ENCODE assay signal across 9 cellular contexts in the genomic region with DNA sequence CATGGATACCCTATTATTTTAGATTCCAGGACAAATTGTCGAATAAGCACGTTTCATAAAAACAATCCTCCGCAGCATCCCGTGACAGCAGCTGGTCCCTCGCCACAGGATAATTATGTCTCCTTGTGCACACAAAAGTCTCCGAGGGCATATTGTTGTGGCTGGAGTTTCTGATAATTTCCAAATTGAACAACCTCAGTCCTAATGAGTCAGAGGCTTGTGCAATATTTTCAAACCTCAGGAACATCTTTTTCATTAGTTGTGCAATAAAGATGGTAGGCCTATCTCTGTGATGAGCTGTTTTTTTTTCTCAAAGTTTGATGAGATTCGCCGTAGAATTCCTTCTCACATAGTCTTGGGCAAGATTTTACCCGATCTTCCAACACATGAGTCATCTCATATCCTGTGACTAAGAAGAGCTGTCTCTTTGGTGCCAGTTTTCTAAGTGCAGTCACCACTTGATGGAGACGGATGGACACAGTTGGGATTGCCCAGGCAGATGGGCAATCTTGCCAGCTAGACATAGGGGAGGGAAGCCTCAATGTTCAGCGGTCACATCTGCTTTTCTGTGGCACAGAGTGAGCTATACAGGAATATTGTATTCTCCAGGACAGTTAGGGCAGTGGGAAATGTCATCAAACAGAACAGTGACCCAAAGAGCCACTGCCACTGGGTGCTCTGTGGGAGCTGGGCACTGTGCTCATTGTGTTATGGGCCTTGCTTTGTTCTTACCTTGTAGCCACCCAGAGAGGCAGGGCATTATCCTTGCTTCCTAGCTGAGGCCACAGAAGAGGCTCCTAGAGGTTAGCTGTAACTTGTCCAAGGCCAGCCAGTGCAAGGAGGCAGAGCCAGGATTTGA. TPM values are rescaled to one million over a fixed set of nuclear protein-coding genes. Genes with fewer than 3 reads are reported as not detected.
DNase-seq lines count a peak whose midpoint lies in the region; ATAC-seq and TF ChIP-seq lines count a peak whose summit lies in the region.
"Had no signal": no experiment of that assay in that cellular context is flagged by ENCODE, and none has a peak within 500 bp of the region (broad histone marks: within the 10 kb centered on the region; RNA-seq: fewer than 3 reads in every experiment).

No MANE protein-coding gene starts in this region.

- H3K4me3 ChIP-seq in HFF-Myc (replicated peaks; ENCODE audit: low read depth, low read length) (no peak overlapping the region), heart left ventricle (no peak overlapping the region)

- TF ChIP-seq CTCF in HFF-Myc (IDR thresholded peaks at IDR 0.05; ENCODE audit: low read depth, low read length, missing control alignments) (no peak), heart left ventricle (IDR thresholded peaks at IDR 0.05) (no peak)

- H3K27ac ChIP-seq in heart left ventricle: peak overlapping the region in 8 of 12 donors; percentile 10 to 67 (median 27)

- intact Hi-C loops in heart left ventricle (cut with DNase I): loop anchor here in 2 of 10 donors (10.0 kb wide), 1 partner anchor 96 kb away; the partner anchor contains the start of gene DMBT1 (in 2 of the 2)

- H3K4me1 ChIP-seq in heart left ventricle: peaks cover 0 to 67% (median 42%) of the 10 kb centered on the region in 12 donors

- 59 to 67% (median 63%) methylated on average over 11 of the region's 11 CpGs for WGBS in heart left ventricle, 4 donors

- TF ChIP-seq POLR2A in heart left ventricle (IDR thresholded peaks at IDR 0.05): no peak

- ATAC-seq in heart left ventricle (peak; percentile 19 to 58 (median 54)), HG03460 (IDR thresholded peaks at IDR 0.05; ENCODE audit: unreplicated experiment) (no peak), GM18519 (IDR thresholded peaks at IDR 0.05; ENCODE audit: low FRiP score, unreplicated experiment) (no peak), HG03280 (IDR thresholded peaks at IDR 0.05; ENCODE audit: unreplicated experiment) (no peak)

- H3K9me3 ChIP-seq in heart left ventricle: no peaks in the 10 kb centered on the region

- peaks cover 0 to 8% (median 0%) of the 10 kb centered on the region in 9 donors for H3K36me3 ChIP-seq in heart left ventricle

- DNase-seq in HFF-Myc (ENCODE audit: extremely low read depth, low read depth): peak; percentile 67
- DNase-seq in T1000 (lab: John Stamatoyannopoulos, UW): peak; percentile 73
- no peak for DNase-seq in heart left ventricle
- peak; percentile 97 for DNase-seq in stromal cell of bone marrow (ENCODE audit: low read depth)
- DNase-seq in hippocampal formation (lab: John Stamatoyannopoulos, UW): no peak

- H3K27me3 ChIP-seq in heart left ventricle: no peaks in the 10 kb centered on the region

RNA-seq across cellular contexts. Expression of gene HTRA1, which starts 7.8 kb away (rescaled TPM):
- total RNA-seq in heart left ventricle: 100 to 1,000 TPM in 3 of 9 donors, 10 to 100 TPM in 6; 35.7 to 153 (median 57.6) TPM
- polyA plus RNA-seq in heart left ventricle: 10 to 100 TPM; 30.5 to 34.9 TPM

RNA-seq across cellular contexts. Expression of gene ARMS2, which starts 14.7 kb away (rescaled TPM):
- total RNA-seq in heart left ventricle: 1 to 10 TPM in 2 of 9 donors, under 1 TPM in 1, not detected in 6; 0.87 to 1.5 (median 1.2) TPM
- not detected for polyA plus RNA-seq in heart left ventricle
- total RNA-seq: dermis microvascular lymphatic vessel endothelial cell had no signal

Comparison
In these comparisons a context has a peak if more than half of its experiments do, and no peak if none do; other contexts are left out.
1. DNase-seq: peak in HFF-Myc (single experiment), T1000 (single experiment) and stromal cell of bone marrow (single experiment); none in heart left ventricle (0 of 5) and hippocampal formation (0 of 2).
2. ATAC-seq: peak in heart left ventricle (4 of 4); none in HG03460 (single experiment), GM18519 (single experiment) and HG03280 (single experiment).